Comparison of ENCODE assay signal across 15 cellular contexts in the genomic region with DNA sequence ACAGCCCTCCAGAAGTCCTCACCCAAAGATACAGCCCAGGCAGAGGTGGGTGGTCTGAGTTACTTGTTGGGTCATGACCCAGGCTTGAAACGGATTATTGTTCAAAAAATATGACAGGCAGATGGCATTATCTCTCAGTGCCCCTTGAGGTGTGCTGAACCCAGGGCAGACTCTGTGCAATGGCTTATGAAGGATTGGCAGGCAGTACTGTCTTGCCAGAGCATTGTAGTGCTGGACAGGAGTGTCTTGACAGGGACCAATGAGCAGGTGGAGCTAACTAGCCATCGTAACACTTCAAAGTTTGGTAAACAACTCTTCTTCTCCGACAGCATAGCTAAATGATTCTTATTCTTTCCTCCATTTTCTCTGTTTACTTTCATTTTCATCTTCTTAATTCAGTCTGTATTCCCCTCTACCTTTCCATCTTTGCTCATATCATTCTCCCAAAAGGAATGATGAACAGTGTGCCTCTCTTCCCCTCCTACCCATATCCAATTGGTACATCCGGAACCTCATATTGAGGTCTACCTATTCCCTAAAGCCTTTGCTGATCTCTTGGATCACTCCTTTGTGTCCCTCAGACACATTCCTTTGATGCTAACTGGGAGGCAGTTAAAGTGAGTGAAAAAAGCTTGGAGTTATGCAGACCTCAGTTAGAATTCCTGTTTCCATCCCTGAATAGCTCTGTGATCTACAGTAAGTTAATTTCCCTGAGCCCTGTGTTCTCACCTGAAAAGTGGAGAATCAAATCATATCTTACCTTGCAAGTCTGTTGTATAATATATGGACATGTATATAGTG. TPM values are rescaled to one million over a fixed set of nuclear protein-coding genes. Genes with fewer than 3 reads are reported as not detected.
DNase-seq lines count a peak whose midpoint lies in the region; ATAC-seq, FAIRE-seq and TF ChIP-seq lines count a peak whose summit lies in the region.
"Had no signal": no experiment of that assay in that cellular context is flagged by ENCODE, and none has a peak within 500 bp of the region (broad histone marks: within the 10 kb centered on the region; RNA-seq: fewer than 3 reads in every experiment).

No MANE protein-coding gene starts in this region.

- peak overlapping the region; percentile 83 for H3K14ac ChIP-seq in IMR-90 (replicated peaks; ENCODE audit: low read depth, low read length)

- H3K9me1 ChIP-seq in IMR-90 (ENCODE audit: insufficient read depth, low read length) (peaks cover 13% of the 10 kb centered on the region), K562 (ENCODE audit: control insufficient read depth, insufficient read depth, low read length) (no peaks in the 10 kb centered on the region)

- intact Hi-C loops in IMR-90 (cut with micrococcal nuclease) = loop anchor here (5.0 kb wide), 1 partner anchor 93 kb away; a partner anchor contains a TSS
- intact Hi-C loops in K562 (cut with micrococcal nuclease) = loop anchor here (5.0 kb wide), 2 partner anchors 93 to 203 kb away; a partner anchor contains a TSS

- H4K20me1 ChIP-seq in IMR-90 (ENCODE audit: insufficient read depth, low read length) = no peaks in the 10 kb centered on the region
- no peaks in the 10 kb centered on the region for H4K20me1 ChIP-seq in K562 (replicated peaks; ENCODE audit: control insufficient read depth, insufficient read depth, low read length)
- H4K20me1 ChIP-seq: BLaER1 had no signal

- BruUV-seq in IMR-90 (replicated peaks; lab: Mats Ljungman, UMichigan) (no TSS peak), K562 (replicated peaks; lab: Mats Ljungman, UMichigan) (no TSS peak)

- TF ChIP-seq EP300 in K562 (IDR thresholded peaks at IDR 0.05; ENCODE audit: low read length) = no peak

- DNase-seq in AG04450 (ENCODE audit: low read depth, low spot score) (no peak), IMR-90 (no peak), K562 (ENCODE audit: extremely low read depth in 1 of 4, low spot score in 3 of 4) (no peak), mesothelial cell of epicardium (ENCODE audit: low spot score in 2 of 2, unreplicated experiment in 2 of 2) (no peak), epidermal melanocyte (ENCODE audit: insufficient read length, low spot score) (no peak), progenitor cell of endocrine pancreas (ENCODE audit: low spot score, unreplicated experiment) (no peak)
- DNase-seq: activated naive CD4-positive, alpha-beta T cell treated with anti-CD3 and anti-CD28 coated beads, Interleukin-2, amount 50 U/mL, for 16 hours; GDM1; KBM-7; T-helper 9 cell had no signal

- H3K9ac ChIP-seq in IMR-90 (ENCODE audit: low read depth, low read length) (peak overlapping the region; percentile 14; the same call in 1 of the 2 replicates), K562 (ENCODE audit: insufficient read depth in 1 of 2, low read depth in 2 of 2, low read length in 2 of 2) (no peak overlapping the region)
- H3K9ac ChIP-seq: BLaER1 had no signal

- FAIRE-seq in K562 (lab: Jason Lieb, UNC) = no peak

- H2BK20ac ChIP-seq in IMR-90 (ENCODE audit: low read depth, low read length) = peak overlapping the region; percentile 94

- H2BK15ac ChIP-seq in IMR-90 (ENCODE audit: low read depth, low read length) = peak overlapping the region; percentile 86

- H2AFZ ChIP-seq in IMR-90 (replicated peaks; ENCODE audit: low read length, poor library complexity) = no peak overlapping the region
- H2AFZ ChIP-seq in K562 (ENCODE audit: low read depth, low read length) = no peak overlapping the region

- H3K9me3 ChIP-seq in AG04450 (ENCODE audit: control insufficient read depth, insufficient read depth, low read length) = no peaks in the 10 kb centered on the region
- H3K9me3 ChIP-seq in IMR-90 (ENCODE audit: control insufficient read depth, insufficient read depth, low read length) = no peaks in the 10 kb centered on the region
- H3K9me3 ChIP-seq in K562 (replicated peaks; ENCODE audit: control insufficient read depth, insufficient read depth, low read depth, low read length) = no peaks in the 10 kb centered on the region
- H3K9me3 ChIP-seq: BLaER1 had no signal

- H3K36me3 ChIP-seq in IMR-90 (ENCODE audit: control insufficient read depth, insufficient read depth, low read length) (no peaks in the 10 kb centered on the region), K562 (ENCODE audit: control insufficient read depth, insufficient read depth, low read length) (no peaks in the 10 kb centered on the region)
- H3K36me3 ChIP-seq: BLaER1 had no signal

- H2AK5ac ChIP-seq in IMR-90 (ENCODE audit: low read depth, low read length) = peak overlapping the region; percentile 90

- H3K4me3 ChIP-seq in AG04450 (ENCODE audit: low read depth, low read length) (no peak overlapping the region), IMR-90 (ENCODE audit: insufficient read depth, low read depth, low read length) (no peak overlapping the region), K562 (no peak overlapping the region)
- H3K4me3 ChIP-seq: BLaER1, coronary artery had no signal

- no peak overlapping the region for H3K4me3 Mint-ChIP-seq in mesothelial cell of epicardium
- no peak overlapping the region for H3K4me3 Mint-ChIP-seq in progenitor cell of endocrine pancreas (ENCODE audit: low read depth)
- H3K4me3 Mint-ChIP-seq: neural crest cell had no signal

- H3K4me1 Mint-ChIP-seq in mesothelial cell of epicardium = peaks cover 5% of the 10 kb centered on the region
- H3K4me1 Mint-ChIP-seq in progenitor cell of endocrine pancreas (ENCODE audit: low read depth) = peaks cover 18% of the 10 kb centered on the region

- peak overlapping the region; percentile 86 for H3K4ac ChIP-seq in IMR-90 (ENCODE audit: low read depth, low read length)

- peak overlapping the region; percentile 84 for H2BK5ac ChIP-seq in IMR-90 (ENCODE audit: low read depth, low read length, poor library complexity, severe bottlenecking)

- H3K27me3 ChIP-seq in AG04450 (ENCODE audit: control insufficient read depth, insufficient read depth, low read length) (no peaks in the 10 kb centered on the region), IMR-90 (ENCODE audit: control insufficient read depth, insufficient read depth, low read length) (no peaks in the 10 kb centered on the region), K562 (ENCODE audit: control insufficient read depth in 2 of 2, insufficient read depth in 2 of 2, low read length in 2 of 2) (no peaks in the 10 kb centered on the region)
- H3K27me3 ChIP-seq: BLaER1 had no signal

- peaks cover 24% of the 10 kb centered on the region for H3K4me1 ChIP-seq in IMR-90 (ENCODE audit: control insufficient read depth, insufficient read depth, low read length)
- peaks cover 0 to 17% of the 10 kb centered on the region in 2 experiments; a peak in 3 of 5 replicates for H3K4me1 ChIP-seq in K562 (replicated peaks in 1 of 2; ENCODE audit: control insufficient read depth in 2 of 2, insufficient read depth in 2 of 2, low read length in 2 of 2)
- H3K4me1 ChIP-seq: BLaER1 had no signal

- 95% methylated on average over 3 of the region's 4 CpGs; no CpG with 5 or more reads in 1 of the 2 experiments for WGBS in IMR-90 (ENCODE audit: extremely low coverage in 2 of 2, insufficient read length in 1 of 2), 2 experiments
- WGBS in K562 (ENCODE audit: insufficient coverage, low coverage, missing lambda C conversion rate) = 68% methylated on average over 3 of the region's 4 CpGs

- H3K9me3 Mint-ChIP-seq in mesothelial cell of epicardium (no peaks in the 10 kb centered on the region), progenitor cell of endocrine pancreas (ENCODE audit: low read depth) (no peaks in the 10 kb centered on the region)
- H3K9me3 Mint-ChIP-seq: neural crest cell had no signal

- H3K4me2 ChIP-seq in IMR-90 (ENCODE audit: low read depth, low read length) = peak overlapping the region; percentile 83
- H3K4me2 ChIP-seq in K562 (ENCODE audit: insufficient read depth, low read length) = no peak overlapping the region
- H3K4me2 ChIP-seq: BLaER1 had no signal

- TF ChIP-seq POLR2A in IMR-90 (IDR thresholded peaks at IDR 0.05; ENCODE audit: low read depth, low read length) (no peak), K562 (conservative IDR thresholded peaks at IDR 0.05) (no peak)

- H3K36me3 Mint-ChIP-seq in mesothelial cell of epicardium (peaks cover 1% of the 10 kb centered on the region), progenitor cell of endocrine pancreas (ENCODE audit: insufficient read depth) (no peaks in the 10 kb centered on the region)

- H3K79me2 ChIP-seq in K562 (ENCODE audit: control insufficient read depth, insufficient read depth, low read length) = no peaks in the 10 kb centered on the region

- CTCF ChIA-PET in AG04450 (lab: Charles Lee) (interaction anchor here (0.6 to 5.0 kb wide), 3 partner anchors 59 to 662 kb away, joined by 3 to 21 read pairs (median 7); a partner anchor contains a TSS), IMR-90 (lab: Yijun Ruan, JAX) (interaction anchor here (2.0 kb wide), 1 partner anchor 59 kb away, joined by 12 read pairs; no protein-coding TSS in a partner anchor), K562 (lab: Yijun Ruan, JAX; ENCODE audit: low intra/inter-chr PET ratio) (no interaction called here)

- TF ChIP-seq RAD21 in IMR-90 (IDR thresholded peaks at IDR 0.05; ENCODE audit: low read length) (no peak), K562 (CRISPR knock-in tag; conservative IDR thresholded peaks at IDR 0.05 in 1 of 2, IDR thresholded peaks at IDR 0.05 in 1 of 2) (no peak)

- peak overlapping the region; percentile 96 for H3K18ac ChIP-seq in IMR-90 (ENCODE audit: low read depth, low read length)

- peak overlapping the region; percentile 68 for H3K27ac ChIP-seq in AG04450 (ENCODE audit: low read depth, low read length)
- H3K27ac ChIP-seq in IMR-90 (ENCODE audit: insufficient read depth, low read length) = peak overlapping the region; percentile 94; the same call in 1 of the 2 replicates
- H3K27ac ChIP-seq in K562 (ENCODE audit: extremely low read depth, low read depth, low read length) = 0 out of 3 replicates have a peak overlapping the region, but pooled peaks have one; percentile 26
- H3K27ac ChIP-seq: BLaER1, coronary artery had no signal

- peaks cover 5 to 27% of the 10 kb centered on the region in 2 experiments for H3K79me1 ChIP-seq in IMR-90 (ENCODE audit: low read depth in 1 of 2, low read length in 2 of 2)

- peak overlapping the region; percentile 81 for H3K56ac ChIP-seq in IMR-90 (ENCODE audit: extremely low read depth, insufficient read depth, low read length)

- peak overlapping the region; percentile 76 for H3K23ac ChIP-seq in IMR-90 (ENCODE audit: low read depth, low read length)

- ATAC-seq in IMR-90 (ENCODE audit: low read depth) (peak; percentile 38), K562 (no peak), GM19463 (IDR thresholded peaks at IDR 0.05; ENCODE audit: unreplicated experiment) (no peak), HG02763 (IDR thresholded peaks at IDR 0.05; ENCODE audit: unreplicated experiment) (no peak)

- POLR2A ChIA-PET in AG04450 (lab: Yijun Ruan, JAX) (interaction anchor here (0.6 to 1.3 kb wide), 4 partner anchors 94 to 759 kb away, joined by 3 to 5 read pairs (median 4); a partner anchor contains a TSS), IMR-90 (lab: Charles Lee; ENCODE audit: unreplicated experiment) (no interaction called here), K562 (lab: Yijun Ruan, JAX) (interaction anchor here (0.6 kb wide), 1 partner anchor 760 kb away, joined by 3 read pairs; no protein-coding TSS in a partner anchor)

- H4K8ac ChIP-seq in IMR-90 (ENCODE audit: low read depth in 2 of 2, low read length in 2 of 2) = peak overlapping the region; percentile 6 to 82

- TF ChIP-seq CTCF in AG04450 (IDR thresholded peaks at IDR 0.05; ENCODE audit: low read depth, low read length) (no peak), IMR-90 (conservative IDR thresholded peaks at IDR 0.05; ENCODE audit: low read depth, low read length) (no peak), K562 (IDR thresholded peaks at IDR 0.05 in 2 of 3, conservative IDR thresholded peaks at IDR 0.05 in 1 of 3; ENCODE audit: insufficient read depth in 2 of 3, low read depth in 1 of 3, low read length in 3 of 3) (no peak), mesothelial cell of epicardium (IDR thresholded peaks at IDR 0.05; ENCODE audit: unreplicated experiment) (no peak), progenitor cell of endocrine pancreas (IDR thresholded peaks at IDR 0.05; ENCODE audit: unreplicated experiment) (no peak)

- peak overlapping the region; percentile 11 for H3K27ac Mint-ChIP-seq in mesothelial cell of epicardium
- H3K27ac Mint-ChIP-seq in progenitor cell of endocrine pancreas = no peak overlapping the region

- in situ Hi-C loops in IMR-90 (cut with MboI; ENCODE audit: low sequenced_read_pairs) (no loop called here), K562 (cut with MboI) (no loop called here)

- H4K91ac ChIP-seq in IMR-90 (ENCODE audit: insufficient read depth, low read depth, low read length) = peak overlapping the region; percentile 88

- H2BK120ac ChIP-seq in IMR-90 (ENCODE audit: low read depth, low read length) = peak overlapping the region; percentile 91

- dilution Hi-C loops in IMR-90 (cut with HindIII; ENCODE audit: low sequenced_read_pairs, unreplicated experiment) = no loop called here

- peak overlapping the region; percentile 91 for H4K5ac ChIP-seq in IMR-90 (ENCODE audit: low read depth, low read length)

- H3K27me3 Mint-ChIP-seq in mesothelial cell of epicardium (ENCODE audit: low read depth) (no peaks in the 10 kb centered on the region), progenitor cell of endocrine pancreas (no peaks in the 10 kb centered on the region)

- H2AK9ac ChIP-seq in IMR-90 (replicated peaks; ENCODE audit: low read depth, low read length, poor library complexity) = peak overlapping the region; percentile 3

RNA-seq across cellular contexts. Expression of a gene that starts 2.6 kb away (rescaled TPM):
- polyA plus RNA-seq in AG04450 (2011; rRNA removed) (2.1 and 2.5 TPM in 2 replicates), IMR-90 (2012; rRNA removed) (0.72 and 0.97 TPM in 2 replicates), K562 (2011; rRNA removed) (0.66 and 0.77 TPM in 2 replicates), K562 (2014; fragmentation: Illumina TruSeq; extraction: Trizol) (7.4 and 8.6 TPM in 2 replicates), K562 (2014; fragmentation: Nextera tagmentation; extraction: Ambion mirVana) (1 to 10 TPM; 4.8 to 9.9 TPM), K562 (2014; rRNA removed) (6.4 and 7.8 TPM in 2 replicates)
- polyA minus RNA-seq in AG04450 (2011; rRNA and poly(A)+ RNA removed) = 1.0 and 1.9 TPM in 2 replicates
- total RNA-seq in IMR-90 (2012; rRNA removed) (0.56 and 0.72 TPM in 2 replicates), K562 (2014; rRNA removed) (6.1 and 6.5 TPM in 2 replicates), K562 (2014; rRNA removed; fragmentation: Illumina TruSeq; extraction: Trizol) (6.9 and 7.1 TPM in 2 replicates), K562 (2015; rRNA removed; fragmentation: Illumina TruSeq; extraction: Trizol) (1.9 and 2.2 TPM in 2 replicates), K562 (2021) (4.6 and 5.3 TPM in 2 replicates), mesothelial cell of epicardium (0.86 to 1.8 TPM (median 1.6 TPM) in 3 replicates), progenitor cell of endocrine pancreas (0.62 and 1.7 TPM in 2 replicates)
- 0.38 and 0.62 TPM in 2 replicates for polyA plus RNA-seq in IMR-90 (2012; cell fraction: cytosol; rRNA removed)
- 1.1 and 3.3 TPM in 2 replicates for polyA plus RNA-seq in IMR-90 (2012; cell fraction: nucleus; rRNA removed; ENCODE audit: low replicate concordance)
- 5.0 and 5.9 TPM in 2 replicates for total RNA-seq in K562 (2011; cell fraction: chromatin; rRNA removed; ENCODE audit: low replicate concordance)
- total RNA-seq in K562 (2011; cell fraction: nucleolus; rRNA removed) = 1.0 and 2.1 TPM in 2 replicates
- 3.4 and 5.1 TPM in 2 replicates for total RNA-seq in K562 (2011; cell fraction: nucleoplasm; rRNA removed)
- polyA plus RNA-seq in K562 (2011; cell fraction: cytosol; rRNA removed) = 0.40 and 0.67 TPM in 2 replicates
- 1.3 and 1.6 TPM in 2 replicates for polyA plus RNA-seq in K562 (2011; cell fraction: nucleus; rRNA removed)
- 3.5 and 71.6 TPM in 2 replicates for polyA plus RNA-seq in K562 (2012)
- 1.2 and 1.3 TPM in 2 replicates for polyA minus RNA-seq in K562 (2011; rRNA and poly(A)+ RNA removed)
- 0.57 and 2.9 TPM in 2 replicates for polyA minus RNA-seq in K562 (2011; cell fraction: cytosol; rRNA and poly(A)+ RNA removed)
- polyA minus RNA-seq in K562 (2011; cell fraction: nucleus; rRNA and poly(A)+ RNA removed) = 1.3 and 1.4 TPM in 2 replicates

Comparison
In these comparisons a context has a peak if more than half of its experiments do, and no peak if none do; other contexts are left out.
1. H3K27ac ChIP-seq: peak in every context shown above with its lines; median percentile 94 in IMR-90; 68 in AG04450; 26 in K562.